In the genomic region with DNA sequence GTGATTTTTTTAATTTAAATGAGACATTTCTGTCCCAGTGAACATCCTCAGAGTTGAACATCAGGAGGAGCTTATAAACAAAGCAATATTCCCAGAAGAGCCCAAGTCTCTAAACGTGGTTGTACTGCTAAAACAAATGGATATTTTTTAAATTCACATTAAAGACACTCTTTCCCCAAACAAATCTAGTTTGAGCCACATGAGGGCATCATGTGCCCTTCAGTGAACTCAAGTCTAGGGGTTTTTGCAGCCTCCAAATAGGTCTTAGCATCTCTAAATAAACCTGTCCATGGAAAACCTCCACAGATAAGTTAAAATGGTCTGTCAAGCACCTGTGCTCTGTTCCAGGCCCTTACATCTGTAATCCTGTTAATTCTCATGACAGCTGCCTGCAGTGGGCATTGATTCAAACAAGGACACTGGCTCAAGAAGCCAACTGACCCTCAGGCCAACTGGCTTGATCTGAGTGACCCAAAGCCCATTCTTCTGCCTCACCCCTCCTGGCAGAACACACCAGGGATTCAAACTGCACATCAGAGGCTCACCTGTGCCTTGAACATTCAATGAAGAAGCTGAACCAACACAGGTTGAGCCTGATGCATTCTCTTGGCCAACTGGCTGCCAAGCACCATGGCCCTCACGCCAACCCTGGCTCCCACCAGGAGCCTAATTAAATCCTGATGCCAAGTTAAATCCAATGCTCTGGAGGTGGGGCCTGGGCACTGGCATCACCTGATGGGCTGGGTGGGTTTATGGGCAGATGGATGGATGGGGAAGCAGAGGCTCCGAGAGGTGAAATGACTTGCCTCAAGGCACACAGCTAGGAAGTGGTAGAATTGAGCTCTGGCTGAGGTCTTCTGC, we compare ENCODE assay signal across 8 cellular contexts. TPM values are rescaled to one million over a fixed set of nuclear protein-coding genes. Genes with fewer than 3 reads are reported as not detected.
DNase-seq lines count a peak whose midpoint lies in the region; ATAC-seq and TF ChIP-seq lines count a peak whose summit lies in the region.

No MANE protein-coding gene starts in this region.

- WGBS in esophagus muscularis mucosa = 14% methylated on average over 1 of the region's 3 CpGs
- WGBS in suprapubic skin = 55% methylated on average over 2 of the region's 3 CpGs

- H3K4me2 ChIP-seq in PC-3 (ENCODE audit: low read length) = no peak overlapping the region

- no peaks in the 10 kb centered on the region for H4K20me1 ChIP-seq in PC-3 (ENCODE audit: low read length)

- no peaks in the 10 kb centered on the region for H3K9me3 Mint-ChIP-seq in activated naive CD4-positive, alpha-beta T cell treated with anti-CD3 and anti-CD28 coated beads for 36 hours

- no peaks in the 10 kb centered on the region for H3K9me2 ChIP-seq in PC-3 (replicated peaks; ENCODE audit: low read length)

- ATAC-seq in PC-3 = peak; percentile 24

- no peaks in the 10 kb centered on the region for H3F3A ChIP-seq in PC-3 (ENCODE audit: low read length, unreplicated experiment)

- peak; percentile 33 for DNase-seq in activated naive CD4-positive, alpha-beta T cell treated with anti-CD3 and anti-CD28 coated beads for 36 hours
- no peak for DNase-seq in activated naive CD4-positive, alpha-beta T cell (lab: John Stamatoyannopoulos, UW)
- DNase-seq in PC-3 (peak; percentile 51), esophagus muscularis mucosa (ENCODE audit: extremely low spot score) (peak; percentile 62), suprapubic skin (ENCODE audit: low spot score in 2 of 2) (peak; percentile 42 to 50), globus pallidus (ENCODE audit: low spot score) (no peak), NCI-H187 treated with DMSO at 0.1 percent for 48 hours (lab: John Stamatoyannopoulos, UW) (no peak)
- DNase-seq in activated CD4-positive, CD25-positive, alpha-beta regulatory T cell (lab: John Stamatoyannopoulos, UW) = no peak

- TF ChIP-seq POLR2A in esophagus muscularis mucosa (IDR thresholded peaks at IDR 0.05; ENCODE audit: low read depth) (no peak), suprapubic skin (IDR thresholded peaks at IDR 0.05) (no peak)

- CTCF ChIA-PET in activated naive CD4-positive, alpha-beta T cell treated with anti-CD3 and anti-CD28 coated beads for 36 hours (lab: Charles Lee) = interaction anchor here (0.6 to 11.5 kb wide), 7 partner anchors 45 to 231 kb away, joined by 3 to 306 read pairs (median 4); no protein-coding TSS in a partner anchor
- CTCF ChIA-PET in PC-3 (lab: Charles Lee) = interaction anchor here (0.6 to 1.4 kb wide), 3 partner anchors 47 to 380 kb away, joined by 3 to 7 read pairs (median 3); no protein-coding TSS in a partner anchor

- H3K4me3 ChIP-seq in PC-3 (ENCODE audit: low read length) (no peak overlapping the region), esophagus muscularis mucosa (no peak overlapping the region), suprapubic skin (no peak overlapping the region)

- H3K27ac ChIP-seq in PC-3 (ENCODE audit: low read length) (no peak overlapping the region), esophagus muscularis mucosa (replicated peaks in 1 of 4) (no peak overlapping the region), suprapubic skin (no peak overlapping the region)

- intact Hi-C loops in activated naive CD4-positive, alpha-beta T cell treated with anti-CD3 and anti-CD28 coated beads for 36 hours (cut with micrococcal nuclease) = no loop called here
- intact Hi-C loops in PC-3 (cut with micrococcal nuclease) = loop anchor here (1.0 kb wide), 1 partner anchor 47 kb away; no protein-coding TSS in a partner anchor
- intact Hi-C loops in esophagus muscularis mucosa (cut with DNase I) = no loop called here

- H3K27ac Mint-ChIP-seq in activated naive CD4-positive, alpha-beta T cell treated with anti-CD3 and anti-CD28 coated beads for 36 hours = peak overlapping the region; percentile 22

- TF ChIP-seq EP300 in esophagus muscularis mucosa (IDR thresholded peaks at IDR 0.05) (no peak), suprapubic skin (IDR thresholded peaks at IDR 0.05) (no peak)

- POLR2A ChIA-PET in PC-3 (lab: Charles Lee; ENCODE audit: unreplicated experiment) = no interaction called here

- no peak overlapping the region for H3K9ac ChIP-seq in PC-3 (ENCODE audit: low read length)

- H3K36me3 ChIP-seq in PC-3 (ENCODE audit: low read depth, low read length) (peaks cover 27% of the 10 kb centered on the region), esophagus muscularis mucosa (peaks cover 30 to 43% (median 41%) of the 10 kb centered on the region in 4 donors), suprapubic skin (peaks cover 42% of the 10 kb centered on the region)

- H2AFZ ChIP-seq in PC-3 (ENCODE audit: low read length) = no peak overlapping the region

- H3K27me3 ChIP-seq in PC-3 (ENCODE audit: low read length) = no peaks in the 10 kb centered on the region
- H3K27me3 ChIP-seq in esophagus muscularis mucosa = no peaks in the 10 kb centered on the region
- H3K27me3 ChIP-seq in suprapubic skin = no peaks in the 10 kb centered on the region

- H3K9me3 ChIP-seq in PC-3 (ENCODE audit: low read length) = no peaks in the 10 kb centered on the region
- H3K9me3 ChIP-seq in esophagus muscularis mucosa = no peaks in the 10 kb centered on the region
- no peaks in the 10 kb centered on the region for H3K9me3 ChIP-seq in suprapubic skin

- H3K4me1 ChIP-seq in PC-3 (ENCODE audit: insufficient read depth, low read length) (peaks cover 6% of the 10 kb centered on the region), esophagus muscularis mucosa (peaks cover 11 to 21% (median 16%) of the 10 kb centered on the region in 4 donors), suprapubic skin (peaks cover 7% of the 10 kb centered on the region)

- H3K4me1 Mint-ChIP-seq in activated naive CD4-positive, alpha-beta T cell treated with anti-CD3 and anti-CD28 coated beads for 36 hours (ENCODE audit: low read depth) = peaks cover 88% of the 10 kb centered on the region

- H3K4me3 Mint-ChIP-seq in activated naive CD4-positive, alpha-beta T cell treated with anti-CD3 and anti-CD28 coated beads for 36 hours = no peak overlapping the region

- H3K36me3 Mint-ChIP-seq in activated naive CD4-positive, alpha-beta T cell treated with anti-CD3 and anti-CD28 coated beads for 36 hours (ENCODE audit: low read depth) = peaks cover 40% of the 10 kb centered on the region

- peak; percentile 61 for TF ChIP-seq CTCF in PC-3 (conservative IDR thresholded peaks at IDR 0.05; ENCODE audit: low read depth, low read length)
- TF ChIP-seq CTCF in esophagus muscularis mucosa (IDR thresholded peaks at IDR 0.05) = peak in 2 of 3 experiments; percentile 29 to 30
- TF ChIP-seq CTCF in suprapubic skin (IDR thresholded peaks at IDR 0.05) = no peak

- H3K27me3 Mint-ChIP-seq in activated naive CD4-positive, alpha-beta T cell treated with anti-CD3 and anti-CD28 coated beads for 36 hours (ENCODE audit: low read depth) = no peaks in the 10 kb centered on the region

- no TSS peak for BruUV-seq in PC-3 (replicated peaks; lab: Mats Ljungman, UMichigan)

- H3K79me2 ChIP-seq in PC-3 (ENCODE audit: low read length) = no peaks in the 10 kb centered on the region

RNA-seq across cellular contexts. Expression of a gene that starts 8.6 kb away (rescaled TPM):
- 100 to 1,000 TPM; 103 to 105 TPM for total RNA-seq in activated naive CD4-positive, alpha-beta T cell treated with anti-CD3 and anti-CD28 coated beads for 36 hours
- total RNA-seq in PC-3 (2014; rRNA removed) (120 and 181 TPM in 2 replicates), esophagus muscularis mucosa (100 to 1,000 TPM; 207 to 257 (median 242) TPM), suprapubic skin (100 to 1,000 TPM; 105 to 148 (median 134) TPM)

RNA-seq across cellular contexts. Expression of a gene that starts 10.0 kb away (rescaled TPM):
- 10 to 100 TPM; 81.9 to 82.5 TPM for total RNA-seq in activated naive CD4-positive, alpha-beta T cell treated with anti-CD3 and anti-CD28 coated beads for 36 hours
- total RNA-seq in PC-3 (2014; rRNA removed) (148 and 165 TPM in 2 replicates), esophagus muscularis mucosa (10 to 100 TPM; 31.6 to 48.0 (median 40.1) TPM), suprapubic skin (10 to 100 TPM; 46.1 to 77.0 (median 62.8) TPM)

RNA-seq across cellular contexts. Expression of a gene that starts 26.9 kb away (rescaled TPM):
- total RNA-seq in activated naive CD4-positive, alpha-beta T cell treated with anti-CD3 and anti-CD28 coated beads for 36 hours = not detected
- not detected in 2 replicates for total RNA-seq in PC-3 (2014; rRNA removed)
- total RNA-seq in esophagus muscularis mucosa = 10 to 100 TPM in 1 of 4 donors, 1 to 10 TPM in 3; 3.6 to 12.2 (median 7.1) TPM
- total RNA-seq in suprapubic skin = 10 to 100 TPM in 1 of 4 donors, 1 to 10 TPM in 2, under 1 TPM in 1; 0.24 to 10.9 (median 6.3) TPM

RNA-seq across cellular contexts. Expression of a gene that starts 55.9 kb away (rescaled TPM):
- total RNA-seq in activated naive CD4-positive, alpha-beta T cell treated with anti-CD3 and anti-CD28 coated beads for 36 hours = 1 to 10 TPM; 3.4 to 3.7 TPM
- 6.4 and 18.5 TPM in 2 replicates for total RNA-seq in PC-3 (2014; rRNA removed)
- 1 to 10 TPM; 5.6 to 7.2 (median 6.5) TPM for total RNA-seq in esophagus muscularis mucosa
- 1 to 10 TPM; 2.3 to 5.7 (median 3.9) TPM for total RNA-seq in suprapubic skin

Comparison
In these comparisons a context has a peak if more than half of its experiments do, and no peak if none do; other contexts are left out.
1. DNase-seq: peak in activated naive CD4-positive, alpha-beta T cell treated with anti-CD3 and anti-CD28 coated beads for 36 hours (single experiment), PC-3 (single experiment), esophagus muscularis mucosa (single experiment) and suprapubic skin (2 of 2); none in activated naive CD4-positive, alpha-beta T cell (0 of 4), globus pallidus (single experiment), activated CD4-positive, CD25-positive, alpha-beta regulatory T cell (0 of 4) and NCI-H187 treated with DMSO at 0.1 percent for 48 hours (single experiment).
2. CTCF ChIP-seq: peak in PC-3 (single experiment) and esophagus muscularis mucosa (2 of 3); none in suprapubic skin (0 of 2).